Comparison of ENCODE assay signal across 8 cellular contexts in the genomic region with DNA sequence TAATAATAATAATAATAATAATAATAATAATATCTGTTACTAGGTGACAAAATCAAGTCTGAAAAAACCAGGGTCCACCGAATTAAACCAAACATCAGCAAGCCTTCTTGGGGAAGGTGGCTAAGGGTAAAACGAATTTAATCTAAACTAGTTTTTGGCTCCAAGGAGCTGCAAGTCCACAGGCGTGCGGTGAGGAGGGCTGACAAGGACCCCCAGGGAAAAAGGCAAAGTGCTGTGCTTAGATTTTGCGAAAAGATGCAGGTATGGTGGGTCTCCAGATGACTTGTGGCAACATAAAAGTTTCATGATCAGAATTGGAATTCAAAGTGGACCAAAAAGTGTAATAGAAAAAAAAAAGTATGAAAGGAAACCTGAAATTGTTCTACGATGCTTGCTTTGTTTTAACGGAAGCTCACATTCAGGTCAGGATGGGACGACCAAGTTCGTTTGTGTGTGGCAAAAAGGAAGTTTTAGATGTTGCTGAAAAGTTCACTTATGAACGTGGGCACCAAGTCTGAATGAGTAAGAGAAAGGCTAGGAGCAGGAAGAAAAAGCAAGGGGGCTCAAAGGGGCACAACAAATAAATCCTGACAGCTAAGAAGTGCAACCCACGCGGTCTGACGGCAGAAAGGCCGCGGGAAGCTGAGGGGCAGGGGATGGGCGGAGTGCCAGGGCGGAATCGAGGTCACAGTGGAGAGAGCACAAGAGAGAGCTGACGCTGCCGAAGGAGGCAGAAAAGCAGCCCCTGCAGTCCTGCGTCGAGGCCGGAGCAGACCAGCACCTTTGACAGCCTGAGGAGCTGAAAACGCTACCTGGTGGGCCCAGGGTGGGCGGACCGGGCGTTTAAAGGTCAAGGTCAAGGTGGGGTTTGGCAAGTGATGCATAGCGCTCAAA. TPM values are rescaled to one million over a fixed set of nuclear protein-coding genes. Genes with fewer than 3 reads are reported as not detected.
DNase-seq lines count a peak whose midpoint lies in the region; ATAC-seq, FAIRE-seq and TF ChIP-seq lines count a peak whose summit lies in the region.

No MANE protein-coding gene starts in this region.

- no peak for TF ChIP-seq CTCF in choroid plexus epithelial cell (conservative IDR thresholded peaks at IDR 0.05; ENCODE audit: low read depth, low read length)
- TF ChIP-seq CTCF in HepG2 (CRISPR knock-in tag; IDR thresholded peaks at IDR 0.05), result no peak

- peak; percentile 64 to 65 for TF ChIP-seq POLR2A in HepG2 (IDR thresholded peaks at IDR 0.05; ENCODE audit: insufficient read depth in 1 of 2, low read depth in 2 of 2, low read length in 2 of 2)

- POLR2A ChIA-PET in activated CD4-positive, alpha-beta T cell treated with anti-CD3 and anti-CD28 coated beads for 36 hours (lab: Charles Lee), result interaction anchor here (0.6 to 3.5 kb wide), 15 partner anchors 10 to 1667 kb away, joined by 3 to 25 read pairs (median 7); partner anchors contain the start of genes DUSP7, GLYCTK, PPM1M and TWF2
- POLR2A ChIA-PET in HepG2 (lab: Yijun Ruan, JAX), result interaction anchor here (0.8 to 5.3 kb wide), 11 partner anchors 12 to 123 kb away, joined by 3 to 165 read pairs (median 11); partner anchors contain the start of genes GLYCTK, POC1A and TWF2

- H3K9me3 Mint-ChIP-seq in activated CD4-positive, alpha-beta T cell treated with anti-CD3 and anti-CD28 coated beads for 36 hours (ENCODE audit: low read depth), result no peaks in the 10 kb centered on the region

- TF ChIP-seq RAD21 in HepG2 (CRISPR knock-in tag; IDR thresholded peaks at IDR 0.05), result no peak

- BruUV-seq in HepG2 (replicated peaks; lab: Mats Ljungman, UMichigan), result no TSS peak

- peaks cover 60% of the 10 kb centered on the region for H3K79me2 ChIP-seq in HepG2 (ENCODE audit: insufficient read depth, low read length)

- H3K9ac ChIP-seq in HepG2 (ENCODE audit: insufficient read depth, low read depth, low read length), result peak overlapping the region; percentile 99

- no peaks in the 10 kb centered on the region for H3K9me3 ChIP-seq in HepG2 (ENCODE audit: low read length)

- H3K36me3 Mint-ChIP-seq in activated CD4-positive, alpha-beta T cell treated with anti-CD3 and anti-CD28 coated beads for 36 hours (ENCODE audit: low read depth), result peaks cover 65% of the 10 kb centered on the region

- H3K27ac Mint-ChIP-seq in activated CD4-positive, alpha-beta T cell treated with anti-CD3 and anti-CD28 coated beads for 36 hours, result peak overlapping the region; percentile 99

- peak overlapping the region; percentile 95 for H3K27ac ChIP-seq in HepG2 (ENCODE audit: extremely low read length, insufficient read depth, low read length)

- H3K36me3 ChIP-seq in HepG2 (replicated peaks in 1 of 2; ENCODE audit: control insufficient read depth in 1 of 2, insufficient read depth in 2 of 2, low read length in 2 of 2), result peaks cover 3 to 10% of the 10 kb centered on the region in 2 experiments; a peak in 4 of 5 replicates

- intact Hi-C loops in activated CD4-positive, alpha-beta T cell treated with anti-CD3 and anti-CD28 coated beads for 36 hours (cut with DNase I, micrococcal nuclease), result loop anchor here (2.0 to 10.0 kb wide), 10 partner anchors 79 to 1940 kb away; partner anchors contain the start of genes GNL3 (in 2 of the 2), PBRM1 (in 2 of the 2), ALAS1 (in 1 of the 2) and CISH (in 1 of the 2)
- intact Hi-C loops in HepG2 (cut with micrococcal nuclease; ENCODE audit: unreplicated experiment), result no loop called here

- DNase-seq in NCI-H748 (lab: John Stamatoyannopoulos, UW; ENCODE audit: unreplicated experiment) (peak; percentile 52), NCI-H748 treated with DMSO at 0.1 percent for 48 hours (lab: John Stamatoyannopoulos, UW) (no peak), NCI-H1105 (lab: John Stamatoyannopoulos, UW) (peak; percentile 16), choroid plexus epithelial cell (ENCODE audit: low read depth) (peak; percentile 78), HepG2 (ENCODE audit: low spot score) (peak; percentile 55), NCI-H187 (lab: John Stamatoyannopoulos, UW) (no peak)
- DNase-seq in activated CD4-positive, alpha-beta T cell treated with anti-CD3 and anti-CD28 coated beads for 36 hours, result peak; percentile 91
- DNase-seq in stimulated activated CD4-positive, alpha-beta T cell treated with anti-CD3 and anti-CD28 coated beads, Interleukin-2, amount 100 ng/mL, for 4 hours (ENCODE audit: low read depth), result peak; percentile 67

- H3K4me1 ChIP-seq in HepG2 (ENCODE audit: insufficient read depth, low read length), result peaks cover 72% of the 10 kb centered on the region

- ATAC-seq in activated CD4-positive, alpha-beta T cell treated with anti-CD3 and anti-CD28 coated beads for 36 hours, result peak; percentile 39
- peak; percentile 66 for ATAC-seq in HepG2

- FAIRE-seq in HepG2 (lab: Jason Lieb, UNC), result peak; percentile 54

- CTCF ChIA-PET in activated CD4-positive, alpha-beta T cell treated with anti-CD3 and anti-CD28 coated beads for 36 hours (lab: Charles Lee), result interaction anchor here (0.6 to 7.1 kb wide), 20 partner anchors 10 to 205 kb away, joined by 3 to 59 read pairs (median 6); partner anchors contain the start of genes GLYCTK, POC1A, TLR9 and TWF2
- CTCF ChIA-PET in HepG2 (lab: Yijun Ruan, JAX; ENCODE audit: low intra/inter-chr PET ratio, low total read pairs), result no interaction called here

- peaks cover 56% of the 10 kb centered on the region for H3K4me1 Mint-ChIP-seq in activated CD4-positive, alpha-beta T cell treated with anti-CD3 and anti-CD28 coated beads for 36 hours

- H2AFZ ChIP-seq in HepG2 (ENCODE audit: low read length), result no peak overlapping the region

- 3% methylated on average over 28 of the region's 28 CpGs for WGBS in HepG2 (ENCODE audit: low lambda C conversion rate)

- H3K27me3 Mint-ChIP-seq in activated CD4-positive, alpha-beta T cell treated with anti-CD3 and anti-CD28 coated beads for 36 hours, result no peaks in the 10 kb centered on the region

- peak overlapping the region; percentile 97 for H3K4me3 ChIP-seq in choroid plexus epithelial cell (ENCODE audit: low read depth, low read length)
- H3K4me3 ChIP-seq in HepG2 (replicated peaks in 1 of 3; ENCODE audit: insufficient read depth in 1 of 3, low read depth in 2 of 3, low read length in 3 of 3), result peak overlapping the region; percentile 77 to 99 (median 94)

- H3K4me2 ChIP-seq in HepG2 (ENCODE audit: low read depth, low read length), result peak overlapping the region; percentile 92

- peaks cover 51% of the 10 kb centered on the region for H4K20me1 ChIP-seq in HepG2 (ENCODE audit: insufficient read depth, low read length)

- in situ Hi-C loops in HepG2 (cut with HindIII; ENCODE audit: extremely low pct_ligation_motif_present, low pct_unique_long_range_greater_than_20kb), result no loop called here

- no peak for TF ChIP-seq EP300 in HepG2 (IDR thresholded peaks at IDR 0.05; ENCODE audit: low read depth in 2 of 2, low read length in 2 of 2)
- no peak for TF ChIP-seq EP300 in HepG2 (CRISPR knock-in tag; IDR thresholded peaks at IDR 0.05; ENCODE audit: borderline replicate concordance)

- H3K27me3 ChIP-seq in HepG2 (ENCODE audit: control insufficient read depth in 1 of 2, insufficient read depth in 2 of 2, low read length in 2 of 2), result no peaks in the 10 kb centered on the region; a peak in 1 of 5 replicates

- H3K4me3 Mint-ChIP-seq in activated CD4-positive, alpha-beta T cell treated with anti-CD3 and anti-CD28 coated beads for 36 hours, result peak overlapping the region; percentile 99

RNA-seq across cellular contexts. Expression of gene WDR82, which starts 1.1 kb away (rescaled TPM):
- total RNA-seq in activated CD4-positive, alpha-beta T cell treated with anti-CD3 and anti-CD28 coated beads for 36 hours, result 100 to 1,000 TPM in 1 of 2 experiments, 10 to 100 TPM in 1; 95.2 to 113 TPM
- 59.5 and 62.0 TPM in 2 replicates for total RNA-seq in HepG2 (2016; rRNA removed; fragmentation: Illumina TruSeq; extraction: Trizol)
- total RNA-seq in HepG2 (2016; cell fraction: cytosol; rRNA removed; fragmentation: Illumina TruSeq; extraction: Trizol; ENCODE audit: low read depth), result 6.3 and 6.7 TPM in 2 replicates
- 58.9 and 60.5 TPM in 2 replicates for total RNA-seq in HepG2 (2016; cell fraction: insoluble cytoplasmic fraction; rRNA removed; fragmentation: Illumina TruSeq; extraction: Trizol)
- total RNA-seq in HepG2 (2016; cell fraction: membrane; rRNA removed; fragmentation: Illumina TruSeq; extraction: Trizol), result 27.7 and 28.8 TPM in 2 replicates
- 32.4 and 32.6 TPM in 2 replicates for total RNA-seq in HepG2 (2016; cell fraction: nucleus; rRNA removed; fragmentation: Illumina TruSeq; extraction: Trizol)
- 39.1 and 41.9 TPM in 2 replicates for polyA plus RNA-seq in HepG2 (2011; rRNA removed)
- 23.5 and 37.7 TPM in 2 replicates for polyA plus RNA-seq in HepG2 (2011; cell fraction: cytosol; rRNA removed)
- polyA plus RNA-seq in HepG2 (2011; cell fraction: nucleus; rRNA removed), result 10.7 and 14.5 TPM in 2 replicates
- polyA plus RNA-seq in HepG2 (2012), result 48.3 and 52.2 TPM in 2 replicates
- polyA plus RNA-seq in HepG2 (2016; cell fraction: cytosol; fragmentation: Illumina TruSeq; extraction: Trizol; ENCODE audit: low read depth), result 3.6 and 4.2 TPM in 2 replicates
- 60.6 and 66.1 TPM in 2 replicates for polyA plus RNA-seq in HepG2 (2016; cell fraction: insoluble cytoplasmic fraction; fragmentation: Illumina TruSeq; extraction: Trizol; ENCODE audit: low read depth)
- polyA plus RNA-seq in HepG2 (2016; cell fraction: membrane; fragmentation: Illumina TruSeq; extraction: Trizol; ENCODE audit: low read depth), result 13.9 and 15.0 TPM in 2 replicates
- polyA plus RNA-seq in HepG2 (2016; cell fraction: nucleus; fragmentation: Illumina TruSeq; extraction: Trizol; ENCODE audit: insufficient read depth, low read depth), result 38.8 and 40.8 TPM in 2 replicates
- 52.7 and 77.7 TPM in 2 replicates for polyA minus RNA-seq in HepG2 (2011; rRNA and poly(A)+ RNA removed; ENCODE audit: low replicate concordance)
- polyA minus RNA-seq in HepG2 (2011; cell fraction: cytosol; rRNA and poly(A)+ RNA removed), result 29.3 and 33.9 TPM in 2 replicates
- 28.7 and 33.2 TPM in 2 replicates for polyA minus RNA-seq in HepG2 (2011; cell fraction: nucleus; rRNA and poly(A)+ RNA removed)

RNA-seq across cellular contexts. Expression of gene GLYCTK, which starts 10.3 kb away (rescaled TPM):
- 10 to 100 TPM; 13.3 to 18.8 TPM for total RNA-seq in activated CD4-positive, alpha-beta T cell treated with anti-CD3 and anti-CD28 coated beads for 36 hours
- 91.7 and 126 TPM in 2 replicates for total RNA-seq in HepG2 (2016; rRNA removed; fragmentation: Illumina TruSeq; extraction: Trizol)
- total RNA-seq in HepG2 (2016; cell fraction: cytosol; rRNA removed; fragmentation: Illumina TruSeq; extraction: Trizol; ENCODE audit: low read depth), result 33.8 and 34.0 TPM in 2 replicates
- total RNA-seq in HepG2 (2016; cell fraction: insoluble cytoplasmic fraction; rRNA removed; fragmentation: Illumina TruSeq; extraction: Trizol), result 89.0 and 132 TPM in 2 replicates
- 68.4 and 70.3 TPM in 2 replicates for total RNA-seq in HepG2 (2016; cell fraction: membrane; rRNA removed; fragmentation: Illumina TruSeq; extraction: Trizol)
- total RNA-seq in HepG2 (2016; cell fraction: nucleus; rRNA removed; fragmentation: Illumina TruSeq; extraction: Trizol), result 155 and 170 TPM in 2 replicates
- polyA plus RNA-seq in HepG2 (2011; rRNA removed), result 70.0 and 102 TPM in 2 replicates
- 57.2 and 86.0 TPM in 2 replicates for polyA plus RNA-seq in HepG2 (2011; cell fraction: cytosol; rRNA removed)
- 489 and 498 TPM in 2 replicates for polyA plus RNA-seq in HepG2 (2011; cell fraction: nucleus; rRNA removed)
- polyA plus RNA-seq in HepG2 (2012), result 41.5 and 43.2 TPM in 2 replicates
- polyA plus RNA-seq in HepG2 (2016; cell fraction: cytosol; fragmentation: Illumina TruSeq; extraction: Trizol; ENCODE audit: low read depth), result 21.7 and 24.0 TPM in 2 replicates
- polyA plus RNA-seq in HepG2 (2016; cell fraction: insoluble cytoplasmic fraction; fragmentation: Illumina TruSeq; extraction: Trizol; ENCODE audit: low read depth), result 64.0 and 68.6 TPM in 2 replicates
- polyA plus RNA-seq in HepG2 (2016; cell fraction: membrane; fragmentation: Illumina TruSeq; extraction: Trizol; ENCODE audit: low read depth), result 44.9 and 46.0 TPM in 2 replicates
- 216 and 226 TPM in 2 replicates for polyA plus RNA-seq in HepG2 (2016; cell fraction: nucleus; fragmentation: Illumina TruSeq; extraction: Trizol; ENCODE audit: insufficient read depth, low read depth)
- polyA minus RNA-seq in HepG2 (2011; rRNA and poly(A)+ RNA removed; ENCODE audit: low replicate concordance), result 13.9 and 184 TPM in 2 replicates
- polyA minus RNA-seq in HepG2 (2011; cell fraction: cytosol; rRNA and poly(A)+ RNA removed), result 18.4 and 23.4 TPM in 2 replicates
- 164 and 185 TPM in 2 replicates for polyA minus RNA-seq in HepG2 (2011; cell fraction: nucleus; rRNA and poly(A)+ RNA removed)

RNA-seq across cellular contexts. Expression of gene PPM1M, which starts 31.8 kb away (rescaled TPM):
- 10 to 100 TPM; 52.9 to 59.2 TPM for total RNA-seq in activated CD4-positive, alpha-beta T cell treated with anti-CD3 and anti-CD28 coated beads for 36 hours
- 1.5 and 2.5 TPM in 2 replicates for total RNA-seq in HepG2 (2016; rRNA removed; fragmentation: Illumina TruSeq; extraction: Trizol)
- total RNA-seq in HepG2 (2016; cell fraction: cytosol; rRNA removed; fragmentation: Illumina TruSeq; extraction: Trizol; ENCODE audit: low read depth), result 0.91 and 1.1 TPM in 2 replicates
- 2.2 and 2.4 TPM in 2 replicates for total RNA-seq in HepG2 (2016; cell fraction: insoluble cytoplasmic fraction; rRNA removed; fragmentation: Illumina TruSeq; extraction: Trizol)
- total RNA-seq in HepG2 (2016; cell fraction: membrane; rRNA removed; fragmentation: Illumina TruSeq; extraction: Trizol), result 2.7 and 3.5 TPM in 2 replicates
- 2.0 and 2.1 TPM in 2 replicates for total RNA-seq in HepG2 (2016; cell fraction: nucleus; rRNA removed; fragmentation: Illumina TruSeq; extraction: Trizol)
- 5.9 and 6.9 TPM in 2 replicates for polyA plus RNA-seq in HepG2 (2011; rRNA removed)
- polyA plus RNA-seq in HepG2 (2011; cell fraction: cytosol; rRNA removed), result 4.4 and 5.2 TPM in 2 replicates
- polyA plus RNA-seq in HepG2 (2011; cell fraction: nucleus; rRNA removed), result 20.6 and 21.3 TPM in 2 replicates
- 4.0 and 4.5 TPM in 2 replicates for polyA plus RNA-seq in HepG2 (2012)
- 0.99 and 1.1 TPM in 2 replicates for polyA plus RNA-seq in HepG2 (2016; cell fraction: cytosol; fragmentation: Illumina TruSeq; extraction: Trizol; ENCODE audit: low read depth)
- 2.0 and 2.3 TPM in 2 replicates for polyA plus RNA-seq in HepG2 (2016; cell fraction: insoluble cytoplasmic fraction; fragmentation: Illumina TruSeq; extraction: Trizol; ENCODE audit: low read depth)
- polyA plus RNA-seq in HepG2 (2016; cell fraction: membrane; fragmentation: Illumina TruSeq; extraction: Trizol; ENCODE audit: low read depth), result 2.3 and 2.5 TPM in 2 replicates
- polyA plus RNA-seq in HepG2 (2016; cell fraction: nucleus; fragmentation: Illumina TruSeq; extraction: Trizol; ENCODE audit: insufficient read depth, low read depth), result 3.6 and 4.3 TPM in 2 replicates
- 8.9 and 14.9 TPM in 2 replicates for polyA minus RNA-seq in HepG2 (2011; rRNA and poly(A)+ RNA removed; ENCODE audit: low replicate concordance)
- 1.5 and 1.9 TPM in 2 replicates for polyA minus RNA-seq in HepG2 (2011; cell fraction: cytosol; rRNA and poly(A)+ RNA removed)
- 2.7 and 3.7 TPM in 2 replicates for polyA minus RNA-seq in HepG2 (2011; cell fraction: nucleus; rRNA and poly(A)+ RNA removed)

RNA-seq across cellular contexts. Expression of gene TWF2, which starts 38.4 kb away (rescaled TPM):
- 10 to 100 TPM; 85.0 to 93.5 TPM for total RNA-seq in activated CD4-positive, alpha-beta T cell treated with anti-CD3 and anti-CD28 coated beads for 36 hours
- 45.5 and 49.1 TPM in 2 replicates for total RNA-seq in HepG2 (2016; rRNA removed; fragmentation: Illumina TruSeq; extraction: Trizol)
- 9.3 and 10.4 TPM in 2 replicates for total RNA-seq in HepG2 (2016; cell fraction: cytosol; rRNA removed; fragmentation: Illumina TruSeq; extraction: Trizol; ENCODE audit: low read depth)
- 46.7 and 47.5 TPM in 2 replicates for total RNA-seq in HepG2 (2016; cell fraction: insoluble cytoplasmic fraction; rRNA removed; fragmentation: Illumina TruSeq; extraction: Trizol)
- total RNA-seq in HepG2 (2016; cell fraction: membrane; rRNA removed; fragmentation: Illumina TruSeq; extraction: Trizol), result 18.1 and 19.8 TPM in 2 replicates
- total RNA-seq in HepG2 (2016; cell fraction: nucleus; rRNA removed; fragmentation: Illumina TruSeq; extraction: Trizol), result 19.0 and 20.5 TPM in 2 replicates
- 108 and 123 TPM in 2 replicates for polyA plus RNA-seq in HepG2 (2011; rRNA removed)
- 139 and 201 TPM in 2 replicates for polyA plus RNA-seq in HepG2 (2011; cell fraction: cytosol; rRNA removed)
- polyA plus RNA-seq in HepG2 (2011; cell fraction: nucleus; rRNA removed), result 105 and 112 TPM in 2 replicates
- polyA plus RNA-seq in HepG2 (2012), result 63.2 and 85.2 TPM in 2 replicates
- polyA plus RNA-seq in HepG2 (2016; cell fraction: cytosol; fragmentation: Illumina TruSeq; extraction: Trizol; ENCODE audit: low read depth), result 10.6 and 11.3 TPM in 2 replicates
- 55.3 and 58.3 TPM in 2 replicates for polyA plus RNA-seq in HepG2 (2016; cell fraction: insoluble cytoplasmic fraction; fragmentation: Illumina TruSeq; extraction: Trizol; ENCODE audit: low read depth)
- 16.1 and 16.9 TPM in 2 replicates for polyA plus RNA-seq in HepG2 (2016; cell fraction: membrane; fragmentation: Illumina TruSeq; extraction: Trizol; ENCODE audit: low read depth)
- 37.2 and 39.4 TPM in 2 replicates for polyA plus RNA-seq in HepG2 (2016; cell fraction: nucleus; fragmentation: Illumina TruSeq; extraction: Trizol; ENCODE audit: insufficient read depth, low read depth)
- polyA minus RNA-seq in HepG2 (2011; rRNA and poly(A)+ RNA removed; ENCODE audit: low replicate concordance), result 46.6 and 135 TPM in 2 replicates
- 84.6 and 87.5 TPM in 2 replicates for polyA minus RNA-seq in HepG2 (2011; cell fraction: cytosol; rRNA and poly(A)+ RNA removed)
- polyA minus RNA-seq in HepG2 (2011; cell fraction: nucleus; rRNA and poly(A)+ RNA removed), result 18.5 and 25.0 TPM in 2 replicates

RNA-seq across cellular contexts. Expression of gene DNAH1, which starts 38.8 kb away (rescaled TPM):
- total RNA-seq in activated CD4-positive, alpha-beta T cell treated with anti-CD3 and anti-CD28 coated beads for 36 hours, result 10 to 100 TPM in 1 of 2 experiments, 1 to 10 TPM in 1; 7.4 to 10.1 TPM
- 0.42 and 0.64 TPM in 2 replicates for total RNA-seq in HepG2 (2016; rRNA removed; fragmentation: Illumina TruSeq; extraction: Trizol)
- total RNA-seq in HepG2 (2016; cell fraction: cytosol; rRNA removed; fragmentation: Illumina TruSeq; extraction: Trizol; ENCODE audit: low read depth), result under 0.01 and 0.35 TPM in 2 replicates
- total RNA-seq in HepG2 (2016; cell fraction: insoluble cytoplasmic fraction; rRNA removed; fragmentation: Illumina TruSeq; extraction: Trizol), result 0.18 and 0.74 TPM in 2 replicates
- total RNA-seq in HepG2 (2016; cell fraction: membrane; rRNA removed; fragmentation: Illumina TruSeq; extraction: Trizol), result 0.07 and 0.22 TPM in 2 replicates
- 1.7 and 2.1 TPM in 2 replicates for total RNA-seq in HepG2 (2016; cell fraction: nucleus; rRNA removed; fragmentation: Illumina TruSeq; extraction: Trizol)
- polyA plus RNA-seq in HepG2 (2011; rRNA removed), result 3.5 and 4.8 TPM in 2 replicates
- polyA plus RNA-seq in HepG2 (2011; cell fraction: cytosol; rRNA removed), result 0.85 and 1.5 TPM in 2 replicates
- 32.0 and 33.0 TPM in 2 replicates for polyA plus RNA-seq in HepG2 (2011; cell fraction: nucleus; rRNA removed)
- 2.0 and 3.0 TPM in 2 replicates for polyA plus RNA-seq in HepG2 (2012)
- 0.07 TPM in 1 of 2 replicates, not detected in the other for polyA plus RNA-seq in HepG2 (2016; cell fraction: cytosol; fragmentation: Illumina TruSeq; extraction: Trizol; ENCODE audit: low read depth)
- 0.13 and 0.34 TPM in 2 replicates for polyA plus RNA-seq in HepG2 (2016; cell fraction: insoluble cytoplasmic fraction; fragmentation: Illumina TruSeq; extraction: Trizol; ENCODE audit: low read depth)
- 0.09 and 0.14 TPM in 2 replicates for polyA plus RNA-seq in HepG2 (2016; cell fraction: membrane; fragmentation: Illumina TruSeq; extraction: Trizol; ENCODE audit: low read depth)
- polyA plus RNA-seq in HepG2 (2016; cell fraction: nucleus; fragmentation: Illumina TruSeq; extraction: Trizol; ENCODE audit: insufficient read depth, low read depth), result 1.9 and 2.5 TPM in 2 replicates
- 8.3 and 11.0 TPM in 2 replicates for polyA minus RNA-seq in HepG2 (2011; rRNA and poly(A)+ RNA removed; ENCODE audit: low replicate concordance)
- polyA minus RNA-seq in HepG2 (2011; cell fraction: cytosol; rRNA and poly(A)+ RNA removed), result 0.35 and 0.99 TPM in 2 replicates
- 12.2 and 14.8 TPM in 2 replicates for polyA minus RNA-seq in HepG2 (2011; cell fraction: nucleus; rRNA and poly(A)+ RNA removed)

Comparison
In these comparisons a context has a peak if more than half of its experiments do, and no peak if none do; other contexts are left out.
1. DNase-seq: peak in NCI-H748 (single experiment), NCI-H1105 (single experiment), activated CD4-positive, alpha-beta T cell treated with anti-CD3 and anti-CD28 coated beads for 36 hours (single experiment), choroid plexus epithelial cell (single experiment), HepG2 (single experiment) and stimulated activated CD4-positive, alpha-beta T cell treated with anti-CD3 and anti-CD28 coated beads, Interleukin-2, amount 100 ng/mL, for 4 hours (single experiment); none in NCI-H748 treated with DMSO at 0.1 percent for 48 hours (single experiment) and NCI-H187 (0 of 2).
2. RNA of gene PPM1M, which starts 31.8 kb away (total RNA-seq): 52.9 to 59.2 TPM in activated CD4-positive, alpha-beta T cell treated with anti-CD3 and anti-CD28 coated beads for 36 hours; 0.91 to 3.5 TPM in HepG2; every median in the first group is over 10 times any median in the second.